16 cellular contexts compared by ENCODE assay signal in genomic region chr13:45162194-45162593, GRCh38. TPM values are rescaled to one million over a fixed set of nuclear protein-coding genes. Genes with fewer than 3 reads are reported as not detected.
DNase-seq lines count a peak whose midpoint lies in the region; ATAC-seq, FAIRE-seq and TF ChIP-seq lines count a peak whose summit lies in the region.
"Had no signal": no experiment of that assay in that cellular context is flagged by ENCODE, and none has a peak within 500 bp of the region (broad histone marks: within the 10 kb centered on the region; RNA-seq: fewer than 3 reads in every experiment).

No MANE protein-coding gene starts in this region.

- no peak overlapping the region for H2AFZ ChIP-seq in HepG2 (ENCODE audit: low read length)

- no peaks in the 10 kb centered on the region for H3K79me2 ChIP-seq in HepG2 (ENCODE audit: insufficient read depth, low read length)

- H3K4me3 Mint-ChIP-seq in nephron progenitor cell: no peak overlapping the region
- H3K4me3 Mint-ChIP-seq in mesothelial cell of epicardium: no peak overlapping the region
- H3K4me3 Mint-ChIP-seq: activated CD4-positive, alpha-beta T cell treated with anti-CD3 and anti-CD28 coated beads for 36 hours; T-cell had no signal

- BruUV-seq in HepG2 (replicated peaks; lab: Mats Ljungman, UMichigan): no TSS peak

- no peak overlapping the region for H3K4me3 ChIP-seq in HepG2 (replicated peaks in 1 of 3; ENCODE audit: insufficient read depth in 1 of 3, low read depth in 2 of 3, low read length in 3 of 3)

- 90% methylated on average over 1 of the region's 1 CpG for WGBS in HepG2 (ENCODE audit: low lambda C conversion rate)

- peaks cover 55% of the 10 kb centered on the region for H3K36me3 Mint-ChIP-seq in nephron progenitor cell (ENCODE audit: low read depth)
- H3K36me3 Mint-ChIP-seq in mesothelial cell of epicardium: peaks cover 28% of the 10 kb centered on the region

- intact Hi-C loops in HepG2 (cut with micrococcal nuclease; ENCODE audit: unreplicated experiment): no loop called here

- no peaks in the 10 kb centered on the region; the same call in 1 of the 2 replicates for H4K20me1 ChIP-seq in HepG2 (ENCODE audit: insufficient read depth, low read length)

- no peaks in the 10 kb centered on the region for H3K4me1 ChIP-seq in HepG2 (ENCODE audit: insufficient read depth, low read length)
- H3K4me1 ChIP-seq: BE2C had no signal

- no peaks in the 10 kb centered on the region for H3K9me3 Mint-ChIP-seq in nephron progenitor cell
- H3K9me3 Mint-ChIP-seq in mesothelial cell of epicardium: no peaks in the 10 kb centered on the region
- H3K9me3 Mint-ChIP-seq: T-cell had no signal

- TF ChIP-seq EP300 in HepG2 (IDR thresholded peaks at IDR 0.05; ENCODE audit: low read depth in 2 of 2, low read length in 2 of 2) (no peak), HepG2 (CRISPR knock-in tag; IDR thresholded peaks at IDR 0.05; ENCODE audit: borderline replicate concordance) (no peak)

- no peak for TF ChIP-seq RAD21 in HepG2 (CRISPR knock-in tag; IDR thresholded peaks at IDR 0.05)

- POLR2A ChIA-PET in RWPE1 (lab: Yijun Ruan, JAX; ENCODE audit: low non-redundant PET) (no interaction called here), HepG2 (lab: Yijun Ruan, JAX) (no interaction called here)

- DNase-seq in AG20443 (ENCODE audit: low spot score) (peak; percentile 24), RWPE1 (ENCODE audit: low spot score) (no peak), dermis blood vessel endothelial cell (peak; percentile 40), nephron progenitor cell (no peak), HepG2 (ENCODE audit: low spot score) (no peak), mesothelial cell of epicardium (ENCODE audit: low spot score in 2 of 2, unreplicated experiment in 2 of 2) (no peak)
- DNase-seq: activated CD4-positive, alpha-beta T cell treated with anti-CD3 and anti-CD28 coated beads for 36 hours; BE2C; DMS53; mesendoderm; posterior cingulate gyrus; stimulated activated CD8-positive, alpha-beta memory T cell treated with anti-CD3 and anti-CD28 coated beads, Interleukin-4, amount 100 ng/mL, for 48 hours; T-cell had no signal

- CTCF ChIA-PET in RWPE1 (lab: Yijun Ruan, JAX): interaction anchor here (0.7 kb wide), 1 partner anchor 853 kb away, joined by 3 read pairs; no protein-coding TSS in a partner anchor
- CTCF ChIA-PET in HepG2 (lab: Yijun Ruan, JAX; ENCODE audit: low intra/inter-chr PET ratio, low total read pairs): no interaction called here

- TF ChIP-seq CTCF in RWPE1 (conservative IDR thresholded peaks at IDR 0.05; ENCODE audit: low read depth): no peak
- no peak for TF ChIP-seq CTCF in nephron progenitor cell (IDR thresholded peaks at IDR 0.05)
- no peak for TF ChIP-seq CTCF in HepG2 (CRISPR knock-in tag; IDR thresholded peaks at IDR 0.05)
- no peak for TF ChIP-seq CTCF in mesothelial cell of epicardium (IDR thresholded peaks at IDR 0.05; ENCODE audit: unreplicated experiment)

- H3K27ac Mint-ChIP-seq in nephron progenitor cell: peak overlapping the region; percentile 29
- H3K27ac Mint-ChIP-seq in mesothelial cell of epicardium: no peak overlapping the region
- H3K27ac Mint-ChIP-seq: activated CD4-positive, alpha-beta T cell treated with anti-CD3 and anti-CD28 coated beads for 36 hours; T-cell had no signal

- no peak overlapping the region for H3K9ac ChIP-seq in HepG2 (ENCODE audit: insufficient read depth, low read depth, low read length)

- no peak for TF ChIP-seq POLR2A in HepG2 (IDR thresholded peaks at IDR 0.05; ENCODE audit: insufficient read depth in 1 of 2, low read depth in 2 of 2, low read length in 2 of 2)

- H3K27ac ChIP-seq in RWPE1 (peak overlapping the region; percentile 84; the same call in 1 of the 2 replicates), HepG2 (ENCODE audit: extremely low read length, insufficient read depth, low read length) (no peak overlapping the region)

- peaks cover 1 to 2% of the 10 kb centered on the region in 2 experiments; a peak in 4 of 5 replicates for H3K36me3 ChIP-seq in HepG2 (replicated peaks in 1 of 2; ENCODE audit: control insufficient read depth in 1 of 2, insufficient read depth in 2 of 2, low read length in 2 of 2)

- no peaks in the 10 kb centered on the region for H3K9me3 ChIP-seq in HepG2 (ENCODE audit: low read length)
- H3K9me3 ChIP-seq: BE2C had no signal

- no peaks in the 10 kb centered on the region for H3K4me1 Mint-ChIP-seq in nephron progenitor cell
- H3K4me1 Mint-ChIP-seq in mesothelial cell of epicardium: peaks cover under 1% of the 10 kb centered on the region
- H3K4me1 Mint-ChIP-seq: T-cell had no signal

- no peaks in the 10 kb centered on the region for H3K27me3 Mint-ChIP-seq in nephron progenitor cell (ENCODE audit: low read depth, poor library complexity)
- H3K27me3 Mint-ChIP-seq in mesothelial cell of epicardium (ENCODE audit: low read depth): no peaks in the 10 kb centered on the region
- H3K27me3 Mint-ChIP-seq: activated CD4-positive, alpha-beta T cell treated with anti-CD3 and anti-CD28 coated beads for 36 hours; T-cell had no signal

- ATAC-seq in GM18517 (IDR thresholded peaks at IDR 0.05; ENCODE audit: unreplicated experiment) (no peak), HepG2 (no peak), HG03159 (IDR thresholded peaks at IDR 0.05; ENCODE audit: unreplicated experiment) (no peak)
- ATAC-seq: T-cell had no signal

- H3K27me3 ChIP-seq in HepG2 (ENCODE audit: control insufficient read depth in 1 of 2, insufficient read depth in 2 of 2, low read length in 2 of 2): no peaks in the 10 kb centered on the region
- H3K27me3 ChIP-seq: BE2C had no signal

- in situ Hi-C loops in HepG2 (cut with HindIII; ENCODE audit: extremely low pct_ligation_motif_present, low pct_unique_long_range_greater_than_20kb): no loop called here

- no peak overlapping the region for H3K4me2 ChIP-seq in HepG2 (ENCODE audit: low read depth, low read length)

- no peak for FAIRE-seq in HepG2 (lab: Jason Lieb, UNC)
- FAIRE-seq: urothelium cell line had no signal

TF ChIP-seq in HepG2, 621 proteins besides CTCF, POLR2A, EP300 and RAD21 (continues in another document):
- TF ChIP-seq ZNF136 (CRISPR knock-in tag; IDR thresholded peaks at IDR 0.05; ENCODE audit: low read depth): no peak
- TF ChIP-seq, protein P1, sequence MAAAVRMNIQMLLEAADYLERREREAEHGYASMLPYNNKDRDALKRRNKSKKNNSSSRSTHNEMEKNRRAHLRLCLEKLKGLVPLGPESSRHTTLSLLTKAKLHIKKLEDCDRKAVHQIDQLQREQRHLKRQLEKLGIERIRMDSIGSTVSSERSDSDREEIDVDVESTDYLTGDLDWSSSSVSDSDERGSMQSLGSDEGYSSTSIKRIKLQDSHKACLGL (CRISPR knock-in tag; IDR thresholded peaks at IDR 0.05): no peak
- TF ChIP-seq ATF7 (IDR thresholded peaks at IDR 0.05): no peak
- no peak for TF ChIP-seq ATF7 (CRISPR knock-in tag; IDR thresholded peaks at IDR 0.05)

RNA-seq across cellular contexts. Expression of gene KCTD4, which starts 38.7 kb away (rescaled TPM):
- total RNA-seq in dermis blood vessel endothelial cell: not detected in 2 replicates
- total RNA-seq in HepG2 (2016; rRNA removed; fragmentation: Illumina TruSeq; extraction: Trizol): not detected in 2 replicates
- total RNA-seq in HepG2 (2016; cell fraction: cytosol; rRNA removed; fragmentation: Illumina TruSeq; extraction: Trizol; ENCODE audit: low read depth): not detected in 2 replicates
- total RNA-seq in HepG2 (2016; cell fraction: insoluble cytoplasmic fraction; rRNA removed; fragmentation: Illumina TruSeq; extraction: Trizol): not detected in 2 replicates
- not detected in 2 replicates for total RNA-seq in HepG2 (2016; cell fraction: membrane; rRNA removed; fragmentation: Illumina TruSeq; extraction: Trizol)
- total RNA-seq in HepG2 (2016; cell fraction: nucleus; rRNA removed; fragmentation: Illumina TruSeq; extraction: Trizol): not detected in 2 replicates
- polyA plus RNA-seq in HepG2 (2011; rRNA removed): not detected in 2 replicates
- not detected in 2 replicates for polyA plus RNA-seq in HepG2 (2011; cell fraction: cytosol; rRNA removed)
- not detected in 2 replicates for polyA plus RNA-seq in HepG2 (2011; cell fraction: nucleus; rRNA removed)
- polyA plus RNA-seq in HepG2 (2012): not detected in 2 replicates
- not detected in 2 replicates for polyA plus RNA-seq in HepG2 (2016; cell fraction: cytosol; fragmentation: Illumina TruSeq; extraction: Trizol; ENCODE audit: low read depth)
- polyA plus RNA-seq in HepG2 (2016; cell fraction: insoluble cytoplasmic fraction; fragmentation: Illumina TruSeq; extraction: Trizol; ENCODE audit: low read depth): not detected in 2 replicates
- polyA plus RNA-seq in HepG2 (2016; cell fraction: membrane; fragmentation: Illumina TruSeq; extraction: Trizol; ENCODE audit: low read depth): not detected in 2 replicates
- not detected in 2 replicates for polyA plus RNA-seq in HepG2 (2016; cell fraction: nucleus; fragmentation: Illumina TruSeq; extraction: Trizol; ENCODE audit: insufficient read depth, low read depth)
- polyA minus RNA-seq in HepG2 (2011; rRNA and poly(A)+ RNA removed; ENCODE audit: low replicate concordance): not detected in 2 replicates
- polyA minus RNA-seq in HepG2 (2011; cell fraction: cytosol; rRNA and poly(A)+ RNA removed): not detected in 2 replicates
- polyA minus RNA-seq in HepG2 (2011; cell fraction: nucleus; rRNA and poly(A)+ RNA removed): not detected in 2 replicates
- total RNA-seq in mesothelial cell of epicardium: not detected in 3 replicates
- total RNA-seq: activated CD4-positive, alpha-beta T cell treated with anti-CD3 and anti-CD28 coated beads for 36 hours; T-cell had no signal

RNA-seq across cellular contexts. Expression of gene GTF2F2, which starts 41.9 kb away (rescaled TPM):
- total RNA-seq in dermis blood vessel endothelial cell: 24.0 and 26.0 TPM in 2 replicates
- total RNA-seq in HepG2 (2016; rRNA removed; fragmentation: Illumina TruSeq; extraction: Trizol): 32.8 and 48.3 TPM in 2 replicates
- total RNA-seq in HepG2 (2016; cell fraction: cytosol; rRNA removed; fragmentation: Illumina TruSeq; extraction: Trizol; ENCODE audit: low read depth): 3.7 and 6.0 TPM in 2 replicates
- 34.9 and 50.9 TPM in 2 replicates for total RNA-seq in HepG2 (2016; cell fraction: insoluble cytoplasmic fraction; rRNA removed; fragmentation: Illumina TruSeq; extraction: Trizol)
- 12.3 and 12.5 TPM in 2 replicates for total RNA-seq in HepG2 (2016; cell fraction: membrane; rRNA removed; fragmentation: Illumina TruSeq; extraction: Trizol)
- 21.0 and 24.0 TPM in 2 replicates for total RNA-seq in HepG2 (2016; cell fraction: nucleus; rRNA removed; fragmentation: Illumina TruSeq; extraction: Trizol)
- 8.5 and 10.6 TPM in 2 replicates for polyA plus RNA-seq in HepG2 (2011; rRNA removed)
- 6.8 and 8.9 TPM in 2 replicates for polyA plus RNA-seq in HepG2 (2011; cell fraction: cytosol; rRNA removed)
- 2.5 and 3.7 TPM in 2 replicates for polyA plus RNA-seq in HepG2 (2011; cell fraction: nucleus; rRNA removed)
- polyA plus RNA-seq in HepG2 (2012): 15.5 and 16.7 TPM in 2 replicates
- polyA plus RNA-seq in HepG2 (2016; cell fraction: cytosol; fragmentation: Illumina TruSeq; extraction: Trizol; ENCODE audit: low read depth): 3.1 and 3.2 TPM in 2 replicates
- polyA plus RNA-seq in HepG2 (2016; cell fraction: insoluble cytoplasmic fraction; fragmentation: Illumina TruSeq; extraction: Trizol; ENCODE audit: low read depth): 44.7 and 48.6 TPM in 2 replicates
- 6.9 and 7.2 TPM in 2 replicates for polyA plus RNA-seq in HepG2 (2016; cell fraction: membrane; fragmentation: Illumina TruSeq; extraction: Trizol; ENCODE audit: low read depth)
- 17.9 and 21.2 TPM in 2 replicates for polyA plus RNA-seq in HepG2 (2016; cell fraction: nucleus; fragmentation: Illumina TruSeq; extraction: Trizol; ENCODE audit: insufficient read depth, low read depth)
- polyA minus RNA-seq in HepG2 (2011; rRNA and poly(A)+ RNA removed; ENCODE audit: low replicate concordance): 2.7 and 3.2 TPM in 2 replicates
- 7.3 and 10.5 TPM in 2 replicates for polyA minus RNA-seq in HepG2 (2011; cell fraction: cytosol; rRNA and poly(A)+ RNA removed)
- polyA minus RNA-seq in HepG2 (2011; cell fraction: nucleus; rRNA and poly(A)+ RNA removed): 17.1 and 17.2 TPM in 2 replicates
- 19.9 to 21.4 TPM (median 20.7 TPM) in 3 replicates for total RNA-seq in mesothelial cell of epicardium

Comparison
In these comparisons a context has a peak if more than half of its experiments do, and no peak if none do; other contexts are left out.
1. DNase-seq: peak in AG20443 (single experiment) and dermis blood vessel endothelial cell (single experiment); none in RWPE1 (single experiment), nephron progenitor cell (single experiment), HepG2 (single experiment) and mesothelial cell of epicardium (0 of 2).